In genomic region chr2:233084488-233084887, GRCh38 we compare ENCODE assay signal across 8 cellular contexts. TPM values are rescaled to one million over a fixed set of nuclear protein-coding genes. Genes with fewer than 3 reads are reported as not detected.
DNase-seq lines count a peak whose midpoint lies in the region; ATAC-seq lines count a peak whose summit lies in the region.

No MANE protein-coding gene starts in this region.

- H3K9me3 ChIP-seq in CD4-positive, CD25-positive, alpha-beta regulatory T cell (ENCODE audit: control insufficient read depth in 2 of 2, low read length in 2 of 2), result no peaks in the 10 kb centered on the region

- peaks cover 26% of the 10 kb centered on the region for H3K36me3 ChIP-seq in CD4-positive, CD25-positive, alpha-beta regulatory T cell (ENCODE audit: control insufficient read depth, insufficient read depth, low read length)

- peaks cover 58% of the 10 kb centered on the region for H3K36me3 Mint-ChIP-seq in CD4-positive, CD25-positive, alpha-beta regulatory T cell
- H3K36me3 Mint-ChIP-seq in activated naive CD8-positive, alpha-beta T cell treated with anti-CD3 and anti-CD28 coated beads, Interleukin-2, amount 50 U/mL, for 24 hours (ENCODE audit: low read depth), result peaks cover 47% of the 10 kb centered on the region

- DNase-seq in CD4-positive, CD25-positive, alpha-beta regulatory T cell, result peak; percentile 41 to 88 (median 63)
- peak; percentile 38 for DNase-seq in activated naive CD8-positive, alpha-beta T cell treated with anti-CD3 and anti-CD28 coated beads, Interleukin-2, amount 50 U/mL, for 24 hours
- DNase-seq in mesenteric fat pad (ENCODE audit: low spot score), result peak; percentile 88
- DNase-seq in G401 (ENCODE audit: low spot score), result no peak
- no peak for DNase-seq in ureter (ENCODE audit: low spot score)

- H3K4me1 Mint-ChIP-seq in CD4-positive, CD25-positive, alpha-beta regulatory T cell, result peaks cover 18 to 87% (median 48%) of the 10 kb centered on the region in 4 donors
- peaks cover 83% of the 10 kb centered on the region for H3K4me1 Mint-ChIP-seq in activated naive CD8-positive, alpha-beta T cell treated with anti-CD3 and anti-CD28 coated beads, Interleukin-2, amount 50 U/mL, for 24 hours

- H3K27ac Mint-ChIP-seq in CD4-positive, CD25-positive, alpha-beta regulatory T cell, result peak overlapping the region; percentile 95 to 100 (median 95)
- H3K27ac Mint-ChIP-seq in activated naive CD8-positive, alpha-beta T cell treated with anti-CD3 and anti-CD28 coated beads, Interleukin-2, amount 50 U/mL, for 24 hours, result peak overlapping the region; percentile 81

- H3K9me3 Mint-ChIP-seq in CD4-positive, CD25-positive, alpha-beta regulatory T cell, result peaks cover 0 to 2% (median 0%) of the 10 kb centered on the region in 7 donors
- no peaks in the 10 kb centered on the region for H3K9me3 Mint-ChIP-seq in activated naive CD8-positive, alpha-beta T cell treated with anti-CD3 and anti-CD28 coated beads, Interleukin-2, amount 50 U/mL, for 24 hours

- peak overlapping the region; percentile 89 for H3K27ac ChIP-seq in CD4-positive, CD25-positive, alpha-beta regulatory T cell (ENCODE audit: insufficient read depth, low read length, poor library complexity, severe bottlenecking)

- H3K27me3 Mint-ChIP-seq in CD4-positive, CD25-positive, alpha-beta regulatory T cell, result peaks cover 10% of the 10 kb centered on the region
- H3K27me3 Mint-ChIP-seq in activated naive CD8-positive, alpha-beta T cell treated with anti-CD3 and anti-CD28 coated beads, Interleukin-2, amount 50 U/mL, for 24 hours, result no peaks in the 10 kb centered on the region

- H3K4me3 Mint-ChIP-seq in CD4-positive, CD25-positive, alpha-beta regulatory T cell, result peak overlapping the region; percentile 81 to 93 (median 86)
- H3K4me3 Mint-ChIP-seq in activated naive CD8-positive, alpha-beta T cell treated with anti-CD3 and anti-CD28 coated beads, Interleukin-2, amount 50 U/mL, for 24 hours, result peak overlapping the region; percentile 76

- ATAC-seq in CD4-positive, CD25-positive, alpha-beta regulatory T cell (ENCODE audit: low read depth in 2 of 2), result peak; percentile 30 to 51
- peak; percentile 27 for ATAC-seq in HG03520 (IDR thresholded peaks at IDR 0.05; ENCODE audit: unreplicated experiment)
- peak; percentile 15 for ATAC-seq in activated naive CD8-positive, alpha-beta T cell treated with anti-CD3 and anti-CD28 coated beads, Interleukin-2, amount 50 U/mL, for 24 hours
- ATAC-seq in GM19455 (IDR thresholded peaks at IDR 0.05; ENCODE audit: unreplicated experiment), result no peak
- no peak for ATAC-seq in HG03025 (IDR thresholded peaks at IDR 0.05; ENCODE audit: low FRiP score, unreplicated experiment)

- H3K27me3 ChIP-seq in CD4-positive, CD25-positive, alpha-beta regulatory T cell (ENCODE audit: control insufficient read depth, insufficient read depth, low read length), result no peaks in the 10 kb centered on the region

- in situ Hi-C loops in G401 (cut with HindIII; ENCODE audit: low sequenced_read_pairs), result loop anchor here (10.0 kb wide), 1 partner anchor 110 kb away; no protein-coding TSS in a partner anchor

- peaks cover 86% of the 10 kb centered on the region for H3K4me1 ChIP-seq in CD4-positive, CD25-positive, alpha-beta regulatory T cell (ENCODE audit: control insufficient read depth, insufficient read depth, low read length, poor library complexity, severe bottlenecking)

- H3K4me3 ChIP-seq in CD4-positive, CD25-positive, alpha-beta regulatory T cell (ENCODE audit: low read depth, low read length), result peak overlapping the region; percentile 72

RNA-seq across cellular contexts. Expression of gene INPP5D, which starts 24.3 kb away (rescaled TPM):
- 278 TPM for total RNA-seq in CD4-positive, CD25-positive, alpha-beta regulatory T cell
- 10 to 100 TPM; 56.9 to 79.8 (median 69.0) TPM for polyA plus RNA-seq in CD4-positive, CD25-positive, alpha-beta regulatory T cell
- total RNA-seq in mesenteric fat pad (28.8 TPM), ureter (43.4 TPM)
- 1.3 and 5.1 TPM in 2 replicates for total RNA-seq in G401 (2014; rRNA removed; shearing (Covaris generic))

RNA-seq across cellular contexts. Expression of gene NEU2, which starts 52.0 kb away (rescaled TPM):
- total RNA-seq in CD4-positive, CD25-positive, alpha-beta regulatory T cell, result not detected
- not detected for polyA plus RNA-seq in CD4-positive, CD25-positive, alpha-beta regulatory T cell
- total RNA-seq in mesenteric fat pad (not detected), ureter (not detected)
- not detected in 2 replicates for total RNA-seq in G401 (2014; rRNA removed; shearing (Covaris generic))

Comparison
In these comparisons a context has a peak if more than half of its experiments do, and no peak if none do; other contexts are left out.
1. ATAC-seq: peak in CD4-positive, CD25-positive, alpha-beta regulatory T cell (2 of 2), HG03520 (single experiment) and activated naive CD8-positive, alpha-beta T cell treated with anti-CD3 and anti-CD28 coated beads, Interleukin-2, amount 50 U/mL, for 24 hours (single experiment); none in GM19455 (single experiment) and HG03025 (single experiment).
2. DNase-seq: peak in CD4-positive, CD25-positive, alpha-beta regulatory T cell (3 of 3), activated naive CD8-positive, alpha-beta T cell treated with anti-CD3 and anti-CD28 coated beads, Interleukin-2, amount 50 U/mL, for 24 hours (single experiment) and mesenteric fat pad (single experiment); none in G401 (single experiment) and ureter (single experiment).